Comparison of ENCODE assay signal across 1 cellular context in genomic region chr2:127449439-127449838, GRCh38.
TF ChIP-seq lines count a peak whose summit lies in the region.

No MANE protein-coding gene starts in this region.

TF ChIP-seq in WTC11, 78 proteins besides CTCF, POLR2A, EP300 and RAD21 (continued from another document):
- TF ChIP-seq ARID4B (CRISPR knock-in tag; IDR thresholded peaks at IDR 0.05; ENCODE audit: borderline replicate concordance) (no peak), ZBTB21 (CRISPR knock-in tag; IDR thresholded peaks at IDR 0.05; ENCODE audit: borderline replicate concordance) (no peak), MLX (CRISPR knock-in tag; IDR thresholded peaks at IDR 0.05) (no peak), SOX15 (CRISPR knock-in tag; IDR thresholded peaks at IDR 0.05) (no peak), NR3C1 (CRISPR knock-in tag; conservative IDR thresholded peaks at IDR 0.05; ENCODE audit: low read depth) (no peak), ZNF281 (CRISPR knock-in tag; IDR thresholded peaks at IDR 0.05) (no peak), ZNF425 (CRISPR knock-in tag; conservative IDR thresholded peaks at IDR 0.05) (no peak), NR2C2 (CRISPR knock-in tag; IDR thresholded peaks at IDR 0.05) (no peak), ETV6 (CRISPR knock-in tag; IDR thresholded peaks at IDR 0.05) (no peak), ZNF396 (CRISPR knock-in tag; IDR thresholded peaks at IDR 0.05; ENCODE audit: borderline replicate concordance) (no peak), FOXK1 (CRISPR knock-in tag; IDR thresholded peaks at IDR 0.05) (no peak)
